10 cellular contexts compared by ENCODE assay signal in the genomic region with DNA sequence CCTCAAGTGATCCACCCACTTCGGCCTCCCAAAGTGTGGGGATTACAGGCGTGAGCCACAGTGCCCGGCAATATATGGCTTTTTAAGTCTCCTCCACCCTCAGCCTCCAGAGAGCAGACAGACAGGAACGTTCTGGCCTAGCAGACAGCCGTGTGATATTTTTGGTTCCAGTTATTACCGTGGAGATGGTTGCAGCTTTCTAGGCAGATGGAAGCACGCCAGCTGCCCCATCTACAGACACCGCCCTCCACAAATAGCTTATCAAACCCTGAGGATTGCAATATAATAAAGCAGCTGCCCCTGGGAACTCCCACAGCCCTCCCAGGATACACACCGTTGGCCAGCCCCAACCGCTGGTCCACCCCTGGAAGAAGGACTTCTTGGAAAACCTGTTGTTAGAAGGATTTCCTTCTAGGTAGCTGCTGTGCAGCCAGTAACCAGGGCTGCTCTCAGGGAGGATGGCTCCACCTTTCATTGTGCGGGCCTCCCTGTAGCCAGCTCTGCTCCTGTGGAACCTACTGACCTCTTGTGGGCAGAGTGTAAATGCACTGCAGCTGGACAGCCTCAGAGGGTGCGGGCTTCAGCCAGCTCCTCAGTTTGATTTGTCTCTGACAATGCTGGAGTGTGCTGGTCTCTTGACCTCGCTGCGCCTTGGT. TPM values are rescaled to one million over a fixed set of nuclear protein-coding genes. Genes with fewer than 3 reads are reported as not detected.
A peak's percentile ranks its signal among the peaks of the same experiment; 100 is the strongest.
DNase-seq lines count a peak whose midpoint lies in the region; ATAC-seq and TF ChIP-seq lines count a peak whose summit lies in the region.
"Had no signal": no experiment of that assay in that cellular context is flagged by ENCODE, and none has a peak within 500 bp of the region (broad histone marks: within the 10 kb centered on the region; RNA-seq: fewer than 3 reads in every experiment).

No MANE protein-coding gene starts in this region.

- no TSS peak for BruUV-seq in Caco-2 (replicated peaks; lab: Mats Ljungman, UMichigan)

- peak; percentile 44 to 72 for TF ChIP-seq CTCF in Caco-2 (IDR thresholded peaks at IDR 0.05; ENCODE audit: insufficient read depth in 1 of 2, low read depth in 1 of 2, low read length in 1 of 2, severe bottlenecking in 1 of 2, unreplicated experiment in 1 of 2)
- TF ChIP-seq CTCF in MM.1S (IDR thresholded peaks at IDR 0.05; ENCODE audit: low read length), result peak; percentile 72
- TF ChIP-seq CTCF in RWPE1 (conservative IDR thresholded peaks at IDR 0.05; ENCODE audit: low read depth), result peak; percentile 76
- no peak for TF ChIP-seq CTCF in endothelial cell (IDR thresholded peaks at IDR 0.05; ENCODE audit: unreplicated experiment)
- TF ChIP-seq CTCF in mucosa of descending colon (IDR thresholded peaks at IDR 0.05), result no peak

- no peak overlapping the region for H3K4me2 ChIP-seq in MM.1S (ENCODE audit: low read depth, low read length)

- ATAC-seq in GM19023 (IDR thresholded peaks at IDR 0.05; ENCODE audit: unreplicated experiment) (peak; percentile 83), mucosa of descending colon (peak; percentile 95), HG02610 (IDR thresholded peaks at IDR 0.05; ENCODE audit: unreplicated experiment) (no peak), HG02970 (IDR thresholded peaks at IDR 0.05; ENCODE audit: low FRiP score, unreplicated experiment) (no peak)

- no peaks in the 10 kb centered on the region for H3K9me2 ChIP-seq in MM.1S (replicated peaks; ENCODE audit: insufficient read depth, low read length)

- CTCF ChIA-PET in Caco-2 (lab: Charles Lee), result interaction anchor here (0.7 to 1.7 kb wide), 18 partner anchors 9 to 416 kb away, joined by 3 to 27 read pairs (median 7); partner anchors contain the start of genes SLC25A5 and UBE2A
- CTCF ChIA-PET in RWPE1 (lab: Yijun Ruan, JAX), result interaction anchor here (0.6 to 1.2 kb wide), 7 partner anchors 8 to 29 kb away, joined by 3 to 28 read pairs (median 6); no protein-coding TSS in a partner anchor

- no peak overlapping the region for H3K4me3 ChIP-seq in Caco-2 (ENCODE audit: low read depth, low read length)
- no peak overlapping the region for H3K4me3 ChIP-seq in MM.1S (ENCODE audit: low read length)
- no peak overlapping the region for H3K4me3 ChIP-seq in mucosa of descending colon
- H3K4me3 ChIP-seq: skin epidermis had no signal

- H2AFZ ChIP-seq in MM.1S (ENCODE audit: low read length), result no peak overlapping the region; the same call in 1 of the 2 replicates

- no peaks in the 10 kb centered on the region for H3K36me3 ChIP-seq in Caco-2 (ENCODE audit: control insufficient read depth, insufficient read depth, low read length)
- H3K36me3 ChIP-seq in MM.1S (replicated peaks; ENCODE audit: insufficient read depth, low read length), result no peaks in the 10 kb centered on the region
- H3K36me3 ChIP-seq in mucosa of descending colon (ENCODE audit: low read depth), result no peaks in the 10 kb centered on the region

- H3K4me3 Mint-ChIP-seq in Caco-2 (ENCODE audit: unreplicated experiment), result no peak overlapping the region
- no peak overlapping the region for H3K4me3 Mint-ChIP-seq in endothelial cell (ENCODE audit: unreplicated experiment)
- H3K4me3 Mint-ChIP-seq: T-cell had no signal

- no peaks in the 10 kb centered on the region for H4K20me1 ChIP-seq in MM.1S (ENCODE audit: insufficient read depth, low read length)

- peak; percentile 77 to 80 for DNase-seq in Caco-2
- peak; percentile 79 for DNase-seq in MM.1S
- DNase-seq in RWPE1 (ENCODE audit: low spot score), result peak; percentile 74
- DNase-seq in endothelial cell (ENCODE audit: low spot score), result peak; percentile 50
- peak; percentile 70 to 81 (median 75) for DNase-seq in mucosa of descending colon

- H3K27me3 Mint-ChIP-seq in Caco-2 (ENCODE audit: insufficient read depth, unreplicated experiment), result no peaks in the 10 kb centered on the region
- H3K27me3 Mint-ChIP-seq in endothelial cell (ENCODE audit: unreplicated experiment), result no peaks in the 10 kb centered on the region
- H3K27me3 Mint-ChIP-seq: T-cell had no signal

- H3K27me3 ChIP-seq in Caco-2 (replicated peaks; ENCODE audit: control insufficient read depth, insufficient read depth, low read length), result no peaks in the 10 kb centered on the region
- no peaks in the 10 kb centered on the region for H3K27me3 ChIP-seq in MM.1S (replicated peaks; ENCODE audit: insufficient read depth, low read length)

- H3K27ac Mint-ChIP-seq in Caco-2 (ENCODE audit: unreplicated experiment) (no peak overlapping the region), endothelial cell (ENCODE audit: unreplicated experiment) (no peak overlapping the region)
- H3K27ac Mint-ChIP-seq: T-cell had no signal

- no peak overlapping the region for H3K9ac ChIP-seq in MM.1S (ENCODE audit: low read length)

- no peaks in the 10 kb centered on the region for H3F3A ChIP-seq in MM.1S (ENCODE audit: insufficient read depth, low read length)

- H3K79me2 ChIP-seq in MM.1S (ENCODE audit: low read length), result no peaks in the 10 kb centered on the region

- no peak overlapping the region for H3K27ac ChIP-seq in MM.1S (ENCODE audit: low read length)
- peak overlapping the region; percentile 72 for H3K27ac ChIP-seq in RWPE1
- H3K27ac ChIP-seq: skin epidermis had no signal

- H3K9me3 ChIP-seq in Caco-2, result no peaks in the 10 kb centered on the region
- no peaks in the 10 kb centered on the region for H3K9me3 ChIP-seq in MM.1S (replicated peaks; ENCODE audit: insufficient read depth, low read length)
- H3K9me3 ChIP-seq in mucosa of descending colon, result no peaks in the 10 kb centered on the region

- no peaks in the 10 kb centered on the region for H3K36me3 Mint-ChIP-seq in Caco-2 (ENCODE audit: insufficient read depth, unreplicated experiment)
- H3K36me3 Mint-ChIP-seq in endothelial cell (ENCODE audit: low read depth, unreplicated experiment), result no peaks in the 10 kb centered on the region
- H3K36me3 Mint-ChIP-seq: T-cell had no signal

- H3K4me1 Mint-ChIP-seq in Caco-2 (ENCODE audit: low read depth, unreplicated experiment) (peaks cover 13% of the 10 kb centered on the region), endothelial cell (ENCODE audit: unreplicated experiment) (no peaks in the 10 kb centered on the region)

- H3K4me1 ChIP-seq in Caco-2 (no peaks in the 10 kb centered on the region), MM.1S (ENCODE audit: low read length) (no peaks in the 10 kb centered on the region), mucosa of descending colon (ENCODE audit: low read depth) (no peaks in the 10 kb centered on the region)

- POLR2A ChIA-PET in Caco-2 (lab: Charles Lee), result interaction anchor here (0.7 to 1.0 kb wide), 2 partner anchors 29 to 44 kb away, joined by 3 to 10 read pairs; partner anchors contain the start of gene SLC25A5
- POLR2A ChIA-PET in RWPE1 (lab: Yijun Ruan, JAX; ENCODE audit: low non-redundant PET), result interaction anchor here (1.2 kb wide), 1 partner anchor 9 kb away, joined by 7 read pairs; no protein-coding TSS in a partner anchor

- no peaks in the 10 kb centered on the region for H3K9me3 Mint-ChIP-seq in Caco-2 (ENCODE audit: unreplicated experiment)
- H3K9me3 Mint-ChIP-seq in endothelial cell (ENCODE audit: unreplicated experiment), result no peaks in the 10 kb centered on the region
- H3K9me3 Mint-ChIP-seq: T-cell had no signal

- intact Hi-C loops in Caco-2 (cut with micrococcal nuclease; ENCODE audit: unreplicated experiment) (loop anchor here (1.0 to 10.0 kb wide), 6 partner anchors 24 to 365 kb away; partner anchors contain the start of genes NKRF and SOWAHD), mucosa of descending colon (cut with DNase I, micrococcal nuclease) (no loop called here)

RNA-seq across cellular contexts. Expression of gene SLC25A5, which starts 44.0 kb away (rescaled TPM):
- total RNA-seq in Caco-2 (2022), result 416 and 445 TPM in 2 replicates
- 305 TPM for total RNA-seq in endothelial cell (ENCODE audit: unreplicated experiment)
- 1,000 to 10,000 TPM in 2 of 3 donors, 100 to 1,000 TPM in 1; 599 to 1,194 (median 1,087) TPM for total RNA-seq in mucosa of descending colon

RNA-seq across cellular contexts. Expression of gene STEEP1, which starts 52.9 kb away (rescaled TPM):
- 22.7 and 29.2 TPM in 2 replicates for total RNA-seq in Caco-2 (2022)
- 24.2 TPM for total RNA-seq in endothelial cell (ENCODE audit: unreplicated experiment)
- 10 to 100 TPM; 22.2 to 25.4 (median 22.9) TPM for total RNA-seq in mucosa of descending colon

Comparison
In these comparisons a context has a peak if more than half of its experiments do, and no peak if none do; other contexts are left out.
1. CTCF ChIP-seq: peak in Caco-2 (2 of 2), MM.1S (single experiment) and RWPE1 (single experiment); none in endothelial cell (single experiment) and mucosa of descending colon (single experiment).
2. ATAC-seq: peak in GM19023 (single experiment) and mucosa of descending colon (single experiment); none in HG02610 (single experiment) and HG02970 (single experiment).
3. Peak in every context shown above with its lines, with median percentiles within 50 percentile points of each other: DNase-seq.